In the genomic region with DNA sequence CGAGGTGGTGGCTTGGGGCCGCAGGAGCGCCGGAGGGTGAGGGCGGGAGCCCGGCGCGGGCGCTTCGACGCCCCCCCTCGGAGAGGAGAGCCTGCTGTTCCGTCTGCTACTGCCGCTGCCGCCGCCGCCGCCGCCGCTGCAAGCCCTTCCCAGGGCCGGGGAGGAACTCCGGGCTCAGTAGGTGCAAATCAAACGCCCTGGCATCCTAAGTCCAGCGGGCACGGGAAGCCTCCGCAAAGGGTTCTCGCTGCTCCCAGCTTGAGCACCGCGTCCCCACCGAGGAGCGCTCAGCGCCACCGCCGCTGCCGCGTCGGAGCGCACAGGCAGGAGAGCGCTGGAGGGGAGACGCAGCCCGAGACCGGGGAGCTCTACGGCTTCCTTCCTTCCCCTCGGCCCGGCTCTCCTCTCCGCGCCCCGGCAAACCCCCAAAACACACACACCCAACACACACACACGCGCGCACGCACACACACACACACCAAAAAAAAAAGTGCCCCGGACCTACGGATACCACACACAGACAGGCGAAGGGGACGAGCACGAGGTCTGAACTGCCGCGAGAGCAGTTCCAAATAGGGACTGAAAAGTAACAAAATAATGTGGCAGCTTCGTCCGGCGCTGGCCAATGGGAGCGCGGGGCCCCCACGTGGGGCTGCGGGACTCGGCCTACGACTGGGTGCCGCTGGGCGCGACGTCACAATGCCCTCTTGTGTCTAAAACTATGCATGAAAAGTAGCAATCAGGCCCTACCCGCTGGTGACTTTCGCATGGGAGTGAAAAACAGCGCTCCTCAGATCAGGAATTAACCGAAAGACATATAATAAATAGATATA, we compare ENCODE assay signal across 1 cellular context.
TF ChIP-seq lines count a peak whose summit lies in the region.

A gene (minus strand): TSS at position 581 of the 833 bp plus-strand sequence. CDS start 1,119 bp downstream, outside the sequence.

TF ChIP-seq in GM12878, 131 proteins besides CTCF, POLR2A, EP300 and RAD21 (continued from another document and continues in another):
- no peak for TF ChIP-seq SUPT20H (IDR thresholded peaks at IDR 0.05; ENCODE audit: borderline replicate concordance, control insufficient read depth, low read depth, low read length)
- TF ChIP-seq, protein P1, sequence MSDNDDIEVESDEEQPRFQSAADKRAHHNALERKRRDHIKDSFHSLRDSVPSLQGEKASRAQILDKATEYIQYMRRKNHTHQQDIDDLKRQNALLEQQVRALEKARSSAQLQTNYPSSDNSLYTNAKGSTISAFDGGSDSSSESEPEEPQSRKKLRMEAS (IDR thresholded peaks at IDR 0.05; ENCODE audit: low read depth, low read length), result peak; percentile 97
- TF ChIP-seq RBBP5 (conservative IDR thresholded peaks at IDR 0.05), result no peak
- TF ChIP-seq NFXL1 (IDR thresholded peaks at IDR 0.05; ENCODE audit: borderline replicate concordance), result no peak
- TF ChIP-seq SMARCA5 (IDR thresholded peaks at IDR 0.05), result no peak
- TF ChIP-seq, protein P2, sequence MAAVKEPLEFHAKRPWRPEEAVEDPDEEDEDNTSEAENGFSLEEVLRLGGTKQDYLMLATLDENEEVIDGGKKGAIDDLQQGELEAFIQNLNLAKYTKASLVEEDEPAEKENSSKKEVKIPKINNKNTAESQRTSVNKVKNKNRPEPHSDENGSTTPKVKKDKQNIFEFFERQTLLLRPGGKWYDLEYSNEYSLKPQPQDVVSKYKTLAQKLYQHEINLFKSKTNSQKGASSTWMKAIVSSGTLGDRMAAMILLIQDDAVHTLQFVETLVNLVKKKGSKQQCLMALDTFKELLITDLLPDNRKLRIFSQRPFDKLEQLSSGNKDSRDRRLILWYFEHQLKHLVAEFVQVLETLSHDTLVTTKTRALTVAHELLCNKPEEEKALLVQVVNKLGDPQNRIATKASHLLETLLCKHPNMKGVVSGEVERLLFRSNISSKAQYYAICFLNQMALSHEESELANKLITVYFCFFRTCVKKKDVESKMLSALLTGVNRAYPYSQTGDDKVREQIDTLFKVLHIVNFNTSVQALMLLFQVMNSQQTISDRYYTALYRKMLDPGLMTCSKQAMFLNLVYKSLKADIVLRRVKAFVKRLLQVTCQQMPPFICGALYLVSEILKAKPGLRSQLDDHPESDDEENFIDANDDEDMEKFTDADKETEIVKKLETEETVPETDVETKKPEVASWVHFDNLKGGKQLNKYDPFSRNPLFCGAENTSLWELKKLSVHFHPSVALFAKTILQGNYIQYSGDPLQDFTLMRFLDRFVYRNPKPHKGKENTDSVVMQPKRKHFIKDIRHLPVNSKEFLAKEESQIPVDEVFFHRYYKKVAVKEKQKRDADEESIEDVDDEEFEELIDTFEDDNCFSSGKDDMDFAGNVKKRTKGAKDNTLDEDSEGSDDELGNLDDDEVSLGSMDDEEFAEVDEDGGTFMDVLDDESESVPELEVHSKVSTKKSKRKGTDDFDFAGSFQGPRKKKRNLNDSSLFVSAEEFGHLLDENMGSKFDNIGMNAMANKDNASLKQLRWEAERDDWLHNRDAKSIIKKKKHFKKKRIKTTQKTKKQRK (IDR thresholded peaks at IDR 0.05; ENCODE audit: low read depth, low read length), result no peak
- no peak for TF ChIP-seq SIX5 (IDR thresholded peaks at IDR 0.05; ENCODE audit: low read depth, low read length, severe bottlenecking)
- peak; percentile 91 for TF ChIP-seq POLR2AphosphoS5 (IDR thresholded peaks at IDR 0.05; ENCODE audit: low read length)
- TF ChIP-seq RFX5 (IDR thresholded peaks at IDR 0.05; ENCODE audit: low read depth, low read length), result peak; percentile 69
- TF ChIP-seq, protein P3, sequence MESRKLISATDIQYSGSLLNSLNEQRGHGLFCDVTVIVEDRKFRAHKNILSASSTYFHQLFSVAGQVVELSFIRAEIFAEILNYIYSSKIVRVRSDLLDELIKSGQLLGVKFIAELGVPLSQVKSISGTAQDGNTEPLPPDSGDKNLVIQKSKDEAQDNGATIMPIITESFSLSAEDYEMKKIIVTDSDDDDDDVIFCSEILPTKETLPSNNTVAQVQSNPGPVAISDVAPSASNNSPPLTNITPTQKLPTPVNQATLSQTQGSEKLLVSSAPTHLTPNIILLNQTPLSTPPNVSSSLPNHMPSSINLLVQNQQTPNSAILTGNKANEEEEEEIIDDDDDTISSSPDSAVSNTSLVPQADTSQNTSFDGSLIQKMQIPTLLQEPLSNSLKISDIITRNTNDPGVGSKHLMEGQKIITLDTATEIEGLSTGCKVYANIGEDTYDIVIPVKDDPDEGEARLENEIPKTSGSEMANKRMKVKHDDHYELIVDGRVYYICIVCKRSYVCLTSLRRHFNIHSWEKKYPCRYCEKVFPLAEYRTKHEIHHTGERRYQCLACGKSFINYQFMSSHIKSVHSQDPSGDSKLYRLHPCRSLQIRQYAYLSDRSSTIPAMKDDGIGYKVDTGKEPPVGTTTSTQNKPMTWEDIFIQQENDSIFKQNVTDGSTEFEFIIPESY (IDR thresholded peaks at IDR 0.05), result no peak
- TF ChIP-seq HDAC2 (IDR thresholded peaks at IDR 0.05), result no peak
- TF ChIP-seq CBX5 (IDR thresholded peaks at IDR 0.05; ENCODE audit: low read depth), result no peak
- TF ChIP-seq CHD1 (IDR thresholded peaks at IDR 0.05; ENCODE audit: low read depth, low read length), result no peak
- TF ChIP-seq HCFC1 (IDR thresholded peaks at IDR 0.05; ENCODE audit: low read length), result no peak; the same call in 1 of the 2 replicates
- TF ChIP-seq MYC (IDR thresholded peaks at IDR 0.05; ENCODE audit: insufficient read depth, insufficient read length, insufficient replicate concordance, low read length, severe bottlenecking), result no peak
- TF ChIP-seq, protein P4, sequence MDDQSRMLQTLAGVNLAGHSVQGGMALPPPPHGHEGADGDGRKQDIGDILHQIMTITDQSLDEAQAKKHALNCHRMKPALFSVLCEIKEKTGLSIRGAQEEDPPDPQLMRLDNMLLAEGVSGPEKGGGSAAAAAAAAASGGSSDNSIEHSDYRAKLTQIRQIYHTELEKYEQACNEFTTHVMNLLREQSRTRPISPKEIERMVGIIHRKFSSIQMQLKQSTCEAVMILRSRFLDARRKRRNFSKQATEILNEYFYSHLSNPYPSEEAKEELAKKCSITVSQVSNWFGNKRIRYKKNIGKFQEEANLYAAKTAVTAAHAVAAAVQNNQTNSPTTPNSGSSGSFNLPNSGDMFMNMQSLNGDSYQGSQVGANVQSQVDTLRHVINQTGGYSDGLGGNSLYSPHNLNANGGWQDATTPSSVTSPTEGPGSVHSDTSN (IDR thresholded peaks at IDR 0.05; ENCODE audit: insufficient replicate concordance, low read depth, low read length), result peak; percentile 14
- TF ChIP-seq CHD4 (IDR thresholded peaks at IDR 0.05), result no peak
- TF ChIP-seq HDGF (IDR thresholded peaks at IDR 0.05), result peak; percentile 92
- no peak for TF ChIP-seq BCL11A (IDR thresholded peaks at IDR 0.05; ENCODE audit: low read depth, low read length)
- TF ChIP-seq ZNF622 (IDR thresholded peaks at IDR 0.05), result no peak
- TF ChIP-seq CREM (IDR thresholded peaks at IDR 0.05; ENCODE audit: low read depth), result peak; percentile 84
- TF ChIP-seq IKZF2 (IDR thresholded peaks at IDR 0.05), result peak; percentile 48 to 64; a peak in 3 of 4 replicates
- peak; percentile 36; the same call in 1 of the 2 replicates for TF ChIP-seq MTA2 (IDR thresholded peaks at IDR 0.05; ENCODE audit: low read depth)
- TF ChIP-seq YY1 (IDR thresholded peaks at IDR 0.05; ENCODE audit: low read depth, low read length), result no peak
- no peak for TF ChIP-seq RB1 (IDR thresholded peaks at IDR 0.05; ENCODE audit: borderline replicate concordance)
- TF ChIP-seq ZZZ3 (IDR thresholded peaks at IDR 0.05; ENCODE audit: control insufficient read depth, insufficient read length, low read depth), result no peak
- TF ChIP-seq MEF2B (IDR thresholded peaks at IDR 0.05; ENCODE audit: partially characterized antibody, poor library complexity, severe bottlenecking), result peak; percentile 34
- TF ChIP-seq, protein P5, sequence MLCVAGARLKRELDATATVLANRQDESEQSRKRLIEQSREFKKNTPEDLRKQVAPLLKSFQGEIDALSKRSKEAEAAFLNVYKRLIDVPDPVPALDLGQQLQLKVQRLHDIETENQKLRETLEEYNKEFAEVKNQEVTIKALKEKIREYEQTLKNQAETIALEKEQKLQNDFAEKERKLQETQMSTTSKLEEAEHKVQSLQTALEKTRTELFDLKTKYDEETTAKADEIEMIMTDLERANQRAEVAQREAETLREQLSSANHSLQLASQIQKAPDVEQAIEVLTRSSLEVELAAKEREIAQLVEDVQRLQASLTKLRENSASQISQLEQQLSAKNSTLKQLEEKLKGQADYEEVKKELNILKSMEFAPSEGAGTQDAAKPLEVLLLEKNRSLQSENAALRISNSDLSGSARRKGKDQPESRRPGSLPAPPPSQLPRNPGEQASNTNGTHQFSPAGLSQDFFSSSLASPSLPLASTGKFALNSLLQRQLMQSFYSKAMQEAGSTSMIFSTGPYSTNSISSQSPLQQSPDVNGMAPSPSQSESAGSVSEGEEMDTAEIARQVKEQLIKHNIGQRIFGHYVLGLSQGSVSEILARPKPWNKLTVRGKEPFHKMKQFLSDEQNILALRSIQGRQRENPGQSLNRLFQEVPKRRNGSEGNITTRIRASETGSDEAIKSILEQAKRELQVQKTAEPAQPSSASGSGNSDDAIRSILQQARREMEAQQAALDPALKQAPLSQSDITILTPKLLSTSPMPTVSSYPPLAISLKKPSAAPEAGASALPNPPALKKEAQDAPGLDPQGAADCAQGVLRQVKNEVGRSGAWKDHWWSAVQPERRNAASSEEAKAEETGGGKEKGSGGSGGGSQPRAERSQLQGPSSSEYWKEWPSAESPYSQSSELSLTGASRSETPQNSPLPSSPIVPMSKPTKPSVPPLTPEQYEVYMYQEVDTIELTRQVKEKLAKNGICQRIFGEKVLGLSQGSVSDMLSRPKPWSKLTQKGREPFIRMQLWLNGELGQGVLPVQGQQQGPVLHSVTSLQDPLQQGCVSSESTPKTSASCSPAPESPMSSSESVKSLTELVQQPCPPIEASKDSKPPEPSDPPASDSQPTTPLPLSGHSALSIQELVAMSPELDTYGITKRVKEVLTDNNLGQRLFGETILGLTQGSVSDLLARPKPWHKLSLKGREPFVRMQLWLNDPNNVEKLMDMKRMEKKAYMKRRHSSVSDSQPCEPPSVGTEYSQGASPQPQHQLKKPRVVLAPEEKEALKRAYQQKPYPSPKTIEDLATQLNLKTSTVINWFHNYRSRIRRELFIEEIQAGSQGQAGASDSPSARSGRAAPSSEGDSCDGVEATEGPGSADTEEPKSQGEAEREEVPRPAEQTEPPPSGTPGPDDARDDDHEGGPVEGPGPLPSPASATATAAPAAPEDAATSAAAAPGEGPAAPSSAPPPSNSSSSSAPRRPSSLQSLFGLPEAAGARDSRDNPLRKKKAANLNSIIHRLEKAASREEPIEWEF (IDR thresholded peaks at IDR 0.05; ENCODE audit: insufficient replicate concordance, low read depth, low read length), result no peak
- TF ChIP-seq, protein P6, sequence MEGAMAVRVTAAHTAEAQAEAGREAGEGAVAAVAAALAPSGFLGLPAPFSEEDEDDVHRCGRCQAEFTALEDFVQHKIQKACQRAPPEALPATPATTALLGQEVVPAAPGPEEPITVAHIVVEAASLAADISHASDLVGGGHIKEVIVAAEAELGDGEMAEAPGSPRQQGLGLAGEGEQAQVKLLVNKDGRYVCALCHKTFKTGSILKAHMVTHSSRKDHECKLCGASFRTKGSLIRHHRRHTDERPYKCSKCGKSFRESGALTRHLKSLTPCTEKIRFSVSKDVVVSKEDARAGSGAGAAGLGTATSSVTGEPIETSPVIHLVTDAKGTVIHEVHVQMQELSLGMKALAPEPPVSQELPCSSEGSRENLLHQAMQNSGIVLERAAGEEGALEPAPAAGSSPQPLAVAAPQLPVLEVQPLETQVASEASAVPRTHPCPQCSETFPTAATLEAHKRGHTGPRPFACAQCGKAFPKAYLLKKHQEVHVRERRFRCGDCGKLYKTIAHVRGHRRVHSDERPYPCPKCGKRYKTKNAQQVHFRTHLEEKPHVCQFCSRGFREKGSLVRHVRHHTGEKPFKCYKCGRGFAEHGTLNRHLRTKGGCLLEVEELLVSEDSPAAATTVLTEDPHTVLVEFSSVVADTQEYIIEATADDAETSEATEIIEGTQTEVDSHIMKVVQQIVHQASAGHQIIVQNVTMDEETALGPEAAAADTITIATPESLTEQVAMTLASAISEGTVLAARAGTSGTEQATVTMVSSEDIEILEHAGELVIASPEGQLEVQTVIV (IDR thresholded peaks at IDR 0.05; ENCODE audit: borderline replicate concordance, partially characterized antibody), result no peak
- TF ChIP-seq, protein P7, sequence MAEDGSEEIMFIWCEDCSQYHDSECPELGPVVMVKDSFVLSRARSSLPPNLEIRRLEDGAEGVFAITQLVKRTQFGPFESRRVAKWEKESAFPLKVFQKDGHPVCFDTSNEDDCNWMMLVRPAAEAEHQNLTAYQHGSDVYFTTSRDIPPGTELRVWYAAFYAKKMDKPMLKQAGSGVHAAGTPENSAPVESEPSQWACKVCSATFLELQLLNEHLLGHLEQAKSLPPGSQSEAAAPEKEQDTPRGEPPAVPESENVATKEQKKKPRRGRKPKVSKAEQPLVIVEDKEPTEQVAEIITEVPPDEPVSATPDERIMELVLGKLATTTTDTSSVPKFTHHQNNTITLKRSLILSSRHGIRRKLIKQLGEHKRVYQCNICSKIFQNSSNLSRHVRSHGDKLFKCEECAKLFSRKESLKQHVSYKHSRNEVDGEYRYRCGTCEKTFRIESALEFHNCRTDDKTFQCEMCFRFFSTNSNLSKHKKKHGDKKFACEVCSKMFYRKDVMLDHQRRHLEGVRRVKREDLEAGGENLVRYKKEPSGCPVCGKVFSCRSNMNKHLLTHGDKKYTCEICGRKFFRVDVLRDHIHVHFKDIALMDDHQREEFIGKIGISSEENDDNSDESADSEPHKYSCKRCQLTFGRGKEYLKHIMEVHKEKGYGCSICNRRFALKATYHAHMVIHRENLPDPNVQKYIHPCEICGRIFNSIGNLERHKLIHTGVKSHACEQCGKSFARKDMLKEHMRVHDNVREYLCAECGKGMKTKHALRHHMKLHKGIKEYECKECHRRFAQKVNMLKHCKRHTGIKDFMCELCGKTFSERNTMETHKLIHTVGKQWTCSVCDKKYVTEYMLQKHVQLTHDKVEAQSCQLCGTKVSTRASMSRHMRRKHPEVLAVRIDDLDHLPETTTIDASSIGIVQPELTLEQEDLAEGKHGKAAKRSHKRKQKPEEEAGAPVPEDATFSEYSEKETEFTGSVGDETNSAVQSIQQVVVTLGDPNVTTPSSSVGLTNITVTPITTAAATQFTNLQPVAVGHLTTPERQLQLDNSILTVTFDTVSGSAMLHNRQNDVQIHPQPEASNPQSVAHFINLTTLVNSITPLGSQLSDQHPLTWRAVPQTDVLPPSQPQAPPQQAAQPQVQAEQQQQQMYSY (CRISPR knock-in tag; IDR thresholded peaks at IDR 0.05), result no peak
